8 cellular contexts compared by ENCODE assay signal in genomic region chr5:154445422-154446182, GRCh38. TPM values are rescaled to one million over a fixed set of nuclear protein-coding genes. Genes with fewer than 3 reads are reported as not detected.
A peak's percentile ranks its signal among the peaks of the same experiment; 100 is the strongest.
DNase-seq lines count a peak whose midpoint lies in the region; ATAC-seq, FAIRE-seq and TF ChIP-seq lines count a peak whose summit lies in the region.

Gene SAP30L (plus strand): TSS chr5:154445997. CDS start chr5:154446605, 608 bp downstream.

- H3K4me1 ChIP-seq in ascending aorta, result peaks cover 4 to 24% of the 10 kb centered on the region in 2 donors
- H3K4me1 ChIP-seq in right cardiac atrium (ENCODE audit: control insufficient read depth, insufficient read depth, low read length), result peaks cover 4% of the 10 kb centered on the region
- peaks cover 3 to 5% of the 10 kb centered on the region in 2 donors for H3K4me1 ChIP-seq in uterus

- WGBS in right cardiac atrium, result under 1% methylated on average over 69 of the region's 69 CpGs

- peak; percentile 78 to 85 for TF ChIP-seq POLR2A in uterus (IDR thresholded peaks at IDR 0.05)

- H3K27ac Mint-ChIP-seq in T-helper 2 cell treated with Interferon-gamma antibody and Interleukin-4, amounts not matched to agents 5 μg/mL and 100 μg/mL, for 36 hours, result peak within 1 kb of the TSS; percentile 94

- no peaks in the 10 kb centered on the region for H3K27me3 ChIP-seq in ascending aorta
- H3K27me3 ChIP-seq in right cardiac atrium (ENCODE audit: control insufficient read depth, insufficient read depth), result no peaks in the 10 kb centered on the region
- no peaks in the 10 kb centered on the region for H3K27me3 ChIP-seq in uterus

- TF ChIP-seq CTCF in ascending aorta (IDR thresholded peaks at IDR 0.05) (no peak), uterus (IDR thresholded peaks at IDR 0.05) (no peak)

- no peaks in the 10 kb centered on the region for H3K9me3 Mint-ChIP-seq in T-helper 2 cell treated with Interferon-gamma antibody and Interleukin-4, amounts not matched to agents 5 μg/mL and 100 μg/mL, for 36 hours

- intact Hi-C loops in ascending aorta (cut with DNase I) (loop anchor here (1.0 to 10.0 kb wide), 4 partner anchors 77 to 409 kb away; partner anchors contain the start of genes CNOT8, FAXDC2 and LARP1), right cardiac atrium (cut with DNase I) (no loop called here), uterus (cut with DNase I; ENCODE audit: low total_unique reads) (no loop called here)

- FAIRE-seq in GM18507 (lab: Jason Lieb, UNC), result peak; percentile 92

- peaks cover 40% of the 10 kb centered on the region for H3K4me1 Mint-ChIP-seq in T-helper 2 cell treated with Interferon-gamma antibody and Interleukin-4, amounts not matched to agents 5 μg/mL and 100 μg/mL, for 36 hours (ENCODE audit: low read depth)

- no peaks in the 10 kb centered on the region for H3K9me3 ChIP-seq in ascending aorta
- no peaks in the 10 kb centered on the region for H3K9me3 ChIP-seq in right cardiac atrium (ENCODE audit: control insufficient read depth, low read length)
- no peaks in the 10 kb centered on the region for H3K9me3 ChIP-seq in uterus

- no peaks in the 10 kb centered on the region for H3K27me3 Mint-ChIP-seq in T-helper 2 cell treated with Interferon-gamma antibody and Interleukin-4, amounts not matched to agents 5 μg/mL and 100 μg/mL, for 36 hours (ENCODE audit: low read depth)

- H3K36me3 ChIP-seq in ascending aorta (peaks cover 0 to 14% of the 10 kb centered on the region in 2 donors), uterus (no peaks in the 10 kb centered on the region)

- H3K27ac ChIP-seq in ascending aorta, result peak within 1 kb of the TSS; percentile 86 to 92
- H3K27ac ChIP-seq in right cardiac atrium (ENCODE audit: low read length), result peak within 1 kb of the TSS; percentile 39
- H3K27ac ChIP-seq in uterus, result peak within 1 kb of the TSS; percentile 83 to 93

- DNase-seq in GM18507 (ENCODE audit: extremely low spot score, insufficient read length, low read depth) (peak; percentile 99), NCI-H2029 (lab: John Stamatoyannopoulos, UW) (peak; percentile 83), ascending aorta (ENCODE audit: low spot score in 2 of 2) (peak; percentile 96 to 99), right cardiac atrium (peak; percentile 96 to 99 (median 98)), putamen (ENCODE audit: low spot score) (peak; percentile 94), uterus (peak; percentile 93 to 99)
- DNase-seq in T-helper 2 cell treated with Interferon-gamma antibody and Interleukin-4, amounts not matched to agents 5 μg/mL and 100 μg/mL, for 36 hours (ENCODE audit: low spot score), result peak; percentile 96

- ATAC-seq in HG02970 (IDR thresholded peaks at IDR 0.05; ENCODE audit: low FRiP score, unreplicated experiment), result peak; percentile 91
- ATAC-seq in right cardiac atrium, result peak; percentile 99

- H3K4me3 ChIP-seq in ascending aorta (peak within 1 kb of the TSS; percentile 97 to 99), right cardiac atrium (ENCODE audit: low read length) (peak within 1 kb of the TSS; percentile 96), uterus (peak within 1 kb of the TSS; percentile 79 to 90)

- H3K4me3 Mint-ChIP-seq in T-helper 2 cell treated with Interferon-gamma antibody and Interleukin-4, amounts not matched to agents 5 μg/mL and 100 μg/mL, for 36 hours, result peak within 1 kb of the TSS; percentile 100

- H3K36me3 Mint-ChIP-seq in T-helper 2 cell treated with Interferon-gamma antibody and Interleukin-4, amounts not matched to agents 5 μg/mL and 100 μg/mL, for 36 hours (ENCODE audit: low read depth), result peaks cover 34% of the 10 kb centered on the region

RNA-seq across cellular contexts. Expression of gene SAP30L, which starts in this region (rescaled TPM):
- total RNA-seq in ascending aorta (36.5 TPM), right cardiac atrium (10 to 100 TPM; 24.6 to 34.0 (median 30.8) TPM), uterus (10 to 100 TPM in 3 of 4 donors, 1 to 10 TPM in 1; 9.5 to 61.7 (median 31.2) TPM)
- polyA plus RNA-seq in right cardiac atrium, result 13.5 TPM

Comparison
In these comparisons a context has a peak if more than half of its experiments do, and no peak if none do; other contexts are left out.
1. Peak in every context shown above with its lines: DNase-seq, ATAC-seq, H3K4me3 ChIP-seq and H3K27ac ChIP-seq.
2. H3K27ac ChIP-seq: peak in every context shown above with its lines; median percentile 89 in ascending aorta; 88 in uterus; 39 in right cardiac atrium.